ENCODE assay signal across 1 cellular context in genomic region chr12:111426341-111427185, GRCh38.
TF ChIP-seq lines count a peak whose summit lies in the region.

No MANE protein-coding gene starts in this region.

TF ChIP-seq in GM12878, 131 proteins besides CTCF, POLR2A, EP300 and RAD21:
- TF ChIP-seq USF2 (IDR thresholded peaks at IDR 0.05; ENCODE audit: borderline replicate concordance, low read depth, low read length) = no peak
- no peak for TF ChIP-seq IRF4 (IDR thresholded peaks at IDR 0.05; ENCODE audit: low read depth, low read length)
- no peak for TF ChIP-seq MYC (IDR thresholded peaks at IDR 0.05; ENCODE audit: insufficient read depth, insufficient read length, insufficient replicate concordance, low read length, severe bottlenecking)
- TF ChIP-seq, protein P1, sequence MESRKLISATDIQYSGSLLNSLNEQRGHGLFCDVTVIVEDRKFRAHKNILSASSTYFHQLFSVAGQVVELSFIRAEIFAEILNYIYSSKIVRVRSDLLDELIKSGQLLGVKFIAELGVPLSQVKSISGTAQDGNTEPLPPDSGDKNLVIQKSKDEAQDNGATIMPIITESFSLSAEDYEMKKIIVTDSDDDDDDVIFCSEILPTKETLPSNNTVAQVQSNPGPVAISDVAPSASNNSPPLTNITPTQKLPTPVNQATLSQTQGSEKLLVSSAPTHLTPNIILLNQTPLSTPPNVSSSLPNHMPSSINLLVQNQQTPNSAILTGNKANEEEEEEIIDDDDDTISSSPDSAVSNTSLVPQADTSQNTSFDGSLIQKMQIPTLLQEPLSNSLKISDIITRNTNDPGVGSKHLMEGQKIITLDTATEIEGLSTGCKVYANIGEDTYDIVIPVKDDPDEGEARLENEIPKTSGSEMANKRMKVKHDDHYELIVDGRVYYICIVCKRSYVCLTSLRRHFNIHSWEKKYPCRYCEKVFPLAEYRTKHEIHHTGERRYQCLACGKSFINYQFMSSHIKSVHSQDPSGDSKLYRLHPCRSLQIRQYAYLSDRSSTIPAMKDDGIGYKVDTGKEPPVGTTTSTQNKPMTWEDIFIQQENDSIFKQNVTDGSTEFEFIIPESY (IDR thresholded peaks at IDR 0.05) = no peak
